1 cellular context compared by ENCODE assay signal in the genomic region with DNA sequence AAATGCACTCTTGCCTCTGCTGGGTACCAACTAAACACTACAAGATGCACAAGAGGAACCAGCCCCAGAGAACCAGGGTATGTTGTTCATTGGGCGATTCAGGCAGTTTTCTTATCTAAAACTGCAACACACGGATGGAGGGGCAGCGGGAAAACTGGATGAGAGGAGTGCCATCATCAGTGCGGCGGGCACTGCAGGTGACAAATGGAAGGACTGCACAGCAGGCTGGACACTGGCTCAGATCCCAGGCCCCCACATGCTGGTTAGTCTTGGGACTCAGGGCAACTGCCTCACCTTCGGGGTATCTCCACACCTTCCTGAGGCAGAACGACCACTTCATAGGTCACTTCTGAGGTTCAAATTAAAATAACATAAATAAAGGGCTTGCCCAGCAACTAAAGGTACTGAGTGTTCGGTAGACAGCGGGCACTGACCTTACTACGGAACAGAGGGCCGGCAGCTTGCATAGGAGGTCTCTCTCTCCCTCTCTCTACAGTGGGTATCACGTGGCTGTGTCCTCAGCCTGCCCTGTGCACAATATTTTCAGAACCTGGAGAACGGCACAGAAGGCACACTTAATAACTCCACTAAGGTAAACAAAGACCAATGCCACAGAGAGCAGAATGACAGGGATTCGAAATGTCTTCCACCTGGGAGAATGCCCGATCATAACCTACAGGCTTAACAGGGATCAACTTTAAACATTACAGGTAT.
TF ChIP-seq lines count a peak whose summit lies in the region.

No MANE protein-coding gene starts in this region.

TF ChIP-seq in H1, 55 proteins besides CTCF, POLR2A, EP300 and RAD21:
- TF ChIP-seq CHD1 (IDR thresholded peaks at IDR 0.05; ENCODE audit: low read depth, low read length) (no peak), SIN3A (conservative IDR thresholded peaks at IDR 0.05 in 1 of 2, IDR thresholded peaks at IDR 0.05 in 1 of 2; ENCODE audit: low read depth in 1 of 2, low read length in 2 of 2) (no peak), ZNF274 (IDR thresholded peaks at IDR 0.05; ENCODE audit: borderline replicate concordance, extremely low read depth, low read length) (no peak), POLR2AphosphoS5 (IDR thresholded peaks at IDR 0.05; ENCODE audit: low read depth, low read length) (no peak), RNF2 (IDR thresholded peaks at IDR 0.05; ENCODE audit: borderline replicate concordance, low read depth, low read length, missing control alignments, poor library complexity, severe bottlenecking) (no peak), TBP (IDR thresholded peaks at IDR 0.05; ENCODE audit: low read depth, low read length) (no peak), JUN (IDR thresholded peaks at IDR 0.05; ENCODE audit: low read depth, low read length) (no peak), RXRA (IDR thresholded peaks at IDR 0.05; ENCODE audit: insufficient read depth, low read depth, low read length) (no peak), ASH2L (IDR thresholded peaks at IDR 0.05; ENCODE audit: low read length) (no peak), RFX5 (IDR thresholded peaks at IDR 0.05; ENCODE audit: borderline replicate concordance, low read depth, low read length) (no peak)
- TF ChIP-seq, protein P1, sequence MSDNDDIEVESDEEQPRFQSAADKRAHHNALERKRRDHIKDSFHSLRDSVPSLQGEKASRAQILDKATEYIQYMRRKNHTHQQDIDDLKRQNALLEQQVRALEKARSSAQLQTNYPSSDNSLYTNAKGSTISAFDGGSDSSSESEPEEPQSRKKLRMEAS (IDR thresholded peaks at IDR 0.05), result no peak
